Comparison of ENCODE assay signal across 14 cellular contexts in the genomic region with DNA sequence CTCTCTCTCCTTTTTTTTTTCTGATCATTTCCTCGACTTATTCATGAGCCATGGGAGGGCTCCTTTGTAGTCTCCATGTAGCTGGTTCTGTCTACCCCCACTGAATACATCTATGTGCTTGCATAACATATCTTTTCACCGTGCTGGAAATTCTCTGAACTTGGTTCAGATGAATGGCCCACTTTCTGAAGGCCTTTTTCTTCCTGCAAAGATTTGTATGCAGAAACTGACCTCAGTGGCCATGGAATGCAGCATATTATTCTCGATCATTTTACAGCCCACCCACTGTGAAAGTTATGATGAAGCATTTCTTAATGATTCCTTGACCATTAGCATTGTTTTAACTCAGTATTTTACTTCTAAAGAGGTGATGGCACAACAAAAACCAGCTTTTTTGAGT.
DNase-seq lines count a peak whose midpoint lies in the region; ATAC-seq and TF ChIP-seq lines count a peak whose summit lies in the region.
"Had no signal": no experiment of that assay in that cellular context is flagged by ENCODE, and none has a peak within 500 bp of the region (broad histone marks: within the 10 kb centered on the region; RNA-seq: fewer than 3 reads in every experiment).

No MANE protein-coding gene starts in this region.

- H3K27ac ChIP-seq in AG04450 (ENCODE audit: low read depth, low read length): peak overlapping the region; percentile 40
- H3K27ac ChIP-seq in mesodermal cell (ENCODE audit: low read depth, low read length, severe bottlenecking): peak overlapping the region; percentile 30
- H3K27ac ChIP-seq in aorta (ENCODE audit: low read depth in 1 of 2, low read length in 2 of 2): no peak overlapping the region
- H3K27ac ChIP-seq in tibial nerve: no peak overlapping the region
- H3K27ac ChIP-seq: C4-2B, neutrophil, RWPE1 had no signal

- no peaks in the 10 kb centered on the region for H3K9me3 ChIP-seq in AG04450 (ENCODE audit: control insufficient read depth, insufficient read depth, low read length)
- H3K9me3 ChIP-seq in mesodermal cell (ENCODE audit: control insufficient read depth, low read length): no peaks in the 10 kb centered on the region
- no peaks in the 10 kb centered on the region for H3K9me3 ChIP-seq in aorta (ENCODE audit: control insufficient read depth, low read length)
- H3K9me3 ChIP-seq in tibial nerve: no peaks in the 10 kb centered on the region
- H3K9me3 ChIP-seq: neutrophil had no signal

- H3K27ac Mint-ChIP-seq in HFFc6 (peak overlapping the region; percentile 60), brain (peak overlapping the region in 4 of 5 experiments; percentile 0 to 68 (median 55))
- H3K27ac Mint-ChIP-seq: activated naive CD4-positive, alpha-beta T cell treated with anti-CD3 and anti-CD28 coated beads, Interleukin-2, amount 50 U/mL, for 24 hours; stimulated activated naive B cell treated with anti-CD40 and anti-IgM and Interleukin-4, amounts not matched to agents 10 μg/mL and 1 μg/mL and 100 μg/mL, for 72 hours had no signal

- intact Hi-C loops in aorta (cut with DNase I): no loop called here

- H3K36me3 Mint-ChIP-seq in HFFc6 (ENCODE audit: low read depth) (no peaks in the 10 kb centered on the region), brain (peaks cover 20% of the 10 kb centered on the region)
- H3K36me3 Mint-ChIP-seq: activated naive CD4-positive, alpha-beta T cell treated with anti-CD3 and anti-CD28 coated beads, Interleukin-2, amount 50 U/mL, for 24 hours had no signal

- no peak for TF ChIP-seq POLR2A in tibial nerve (IDR thresholded peaks at IDR 0.05)

- H3K4me3 ChIP-seq in AG04450 (ENCODE audit: low read depth, low read length): no peak overlapping the region
- H3K4me3 ChIP-seq in mesodermal cell (ENCODE audit: extremely low read depth, insufficient read depth, low read length, poor library complexity, severe bottlenecking): no peak overlapping the region
- no peak overlapping the region for H3K4me3 ChIP-seq in aorta (ENCODE audit: low read length in 2 of 2)
- no peak overlapping the region for H3K4me3 ChIP-seq in tibial nerve

- H3K4me1 ChIP-seq in mesodermal cell (ENCODE audit: control insufficient read depth, insufficient read depth, low read length, poor library complexity, severe bottlenecking) (no peaks in the 10 kb centered on the region), aorta (ENCODE audit: control insufficient read depth in 1 of 2, insufficient read depth in 2 of 2, low read length in 2 of 2) (no peaks in the 10 kb centered on the region), tibial nerve (peaks cover 0 to 17% (median 0%) of the 10 kb centered on the region in 4 donors)

- ATAC-seq in aorta (ENCODE audit: low FRiP score) (no peak), HG03097 (IDR thresholded peaks at IDR 0.05; ENCODE audit: low FRiP score, unreplicated experiment) (no peak)
- ATAC-seq: stimulated activated naive B cell treated with anti-CD40 and anti-IgM and Interleukin-4, amounts not matched to agents 10 μg/mL and 1 μg/mL and 100 μg/mL, for 72 hours had no signal

- H3K27me3 ChIP-seq in AG04450 (ENCODE audit: control insufficient read depth, insufficient read depth, low read length) (no peaks in the 10 kb centered on the region), aorta (ENCODE audit: control insufficient read depth in 1 of 2, insufficient read depth in 2 of 2, low read length in 1 of 2) (no peaks in the 10 kb centered on the region), tibial nerve (no peaks in the 10 kb centered on the region)
- H3K27me3 ChIP-seq: neutrophil had no signal

- H3K36me3 ChIP-seq in mesodermal cell (ENCODE audit: control insufficient read depth, insufficient read depth, low read length) (no peaks in the 10 kb centered on the region), aorta (ENCODE audit: control insufficient read depth in 1 of 2, insufficient read depth in 2 of 2, low read length in 1 of 2) (no peaks in the 10 kb centered on the region), tibial nerve (no peaks in the 10 kb centered on the region)
- H3K36me3 ChIP-seq: neutrophil had no signal

- H3K27me3 Mint-ChIP-seq in HFFc6 (ENCODE audit: insufficient read depth): no peaks in the 10 kb centered on the region
- no peaks in the 10 kb centered on the region for H3K27me3 Mint-ChIP-seq in brain
- H3K27me3 Mint-ChIP-seq: activated naive CD4-positive, alpha-beta T cell treated with anti-CD3 and anti-CD28 coated beads, Interleukin-2, amount 50 U/mL, for 24 hours; stimulated activated naive B cell treated with anti-CD40 and anti-IgM and Interleukin-4, amounts not matched to agents 10 μg/mL and 1 μg/mL and 100 μg/mL, for 72 hours had no signal

- H3K9me3 Mint-ChIP-seq in HFFc6: no peaks in the 10 kb centered on the region
- H3K9me3 Mint-ChIP-seq in brain: no peaks in the 10 kb centered on the region
- H3K9me3 Mint-ChIP-seq: activated naive CD4-positive, alpha-beta T cell treated with anti-CD3 and anti-CD28 coated beads, Interleukin-2, amount 50 U/mL, for 24 hours; stimulated activated naive B cell treated with anti-CD40 and anti-IgM and Interleukin-4, amounts not matched to agents 10 μg/mL and 1 μg/mL and 100 μg/mL, for 72 hours had no signal

- H3K4me3 Mint-ChIP-seq in HFFc6: peak overlapping the region; percentile 58
- H3K4me3 Mint-ChIP-seq in brain: peak overlapping the region in 1 of 5 experiments; percentile 4
- H3K4me3 Mint-ChIP-seq: activated naive CD4-positive, alpha-beta T cell treated with anti-CD3 and anti-CD28 coated beads, Interleukin-2, amount 50 U/mL, for 24 hours; stimulated activated naive B cell treated with anti-CD40 and anti-IgM and Interleukin-4, amounts not matched to agents 10 μg/mL and 1 μg/mL and 100 μg/mL, for 72 hours had no signal

- TF ChIP-seq CTCF in AG04450 (IDR thresholded peaks at IDR 0.05; ENCODE audit: low read depth, low read length): no peak
- no peak for TF ChIP-seq CTCF in HFFc6 (IDR thresholded peaks at IDR 0.05)
- TF ChIP-seq CTCF in brain (conservative IDR thresholded peaks at IDR 0.05): no peak
- TF ChIP-seq CTCF in tibial nerve (IDR thresholded peaks at IDR 0.05): no peak

- DNase-seq in AG04450 (ENCODE audit: low read depth, low spot score) (peak; percentile 26), HFFc6 (peak; percentile 19), pons (ENCODE audit: low spot score) (no peak), aorta (no peak), tibial nerve (ENCODE audit: low spot score in 2 of 2) (no peak)
- DNase-seq: stimulated activated CD4-positive, alpha-beta T cell treated with anti-CD3 and anti-CD28 coated beads, Interleukin-1b, Interleukin-23, amount 100 ng/mL, for 48 hours; stimulated activated naive B cell treated with anti-CD40 and anti-IgM and Interleukin-4, amounts not matched to agents 10 μg/mL and 1 μg/mL and 100 μg/mL, for 72 hours had no signal

- CTCF ChIA-PET in AG04450 (lab: Charles Lee): no interaction called here

- no peak for TF ChIP-seq EP300 in tibial nerve (IDR thresholded peaks at IDR 0.05)

- POLR2A ChIA-PET in AG04450 (lab: Yijun Ruan, JAX): no interaction called here

- 40 to 54% methylated on average over 2 of the region's 3 CpGs for WGBS in mesodermal cell (ENCODE audit: insufficient coverage in 2 of 2), 2 experiments
- WGBS in aorta, 2 donors: 21 to 28% methylated on average over 3 of the region's 3 CpGs
- WGBS in tibial nerve, 2 donors: 14 to 30% methylated on average over 3 of the region's 3 CpGs

- H3K4me1 Mint-ChIP-seq in HFFc6 (ENCODE audit: low read depth) (peaks cover 41% of the 10 kb centered on the region), brain (peaks cover 31% of the 10 kb centered on the region)
- H3K4me1 Mint-ChIP-seq: activated naive CD4-positive, alpha-beta T cell treated with anti-CD3 and anti-CD28 coated beads, Interleukin-2, amount 50 U/mL, for 24 hours; stimulated activated naive B cell treated with anti-CD40 and anti-IgM and Interleukin-4, amounts not matched to agents 10 μg/mL and 1 μg/mL and 100 μg/mL, for 72 hours had no signal

Comparison
In these comparisons a context has a peak if more than half of its experiments do, and no peak if none do; other contexts are left out.
1. DNase-seq: peak in AG04450 (single experiment) and HFFc6 (single experiment); none in pons (single experiment), aorta (0 of 2) and tibial nerve (0 of 2).
2. H3K27ac ChIP-seq: peak in AG04450 (single experiment) and mesodermal cell (single experiment); none in aorta (0 of 2) and tibial nerve (0 of 4).